ENCODE assay signal across 14 cellular contexts in genomic region chr1:10530756-10531155, GRCh38. TPM values are rescaled to one million over a fixed set of nuclear protein-coding genes. Genes with fewer than 3 reads are reported as not detected.
DNase-seq lines count a peak whose midpoint lies in the region; ATAC-seq and TF ChIP-seq lines count a peak whose summit lies in the region.
"Had no signal": no experiment of that assay in that cellular context is flagged by ENCODE, and none has a peak within 500 bp of the region (broad histone marks: within the 10 kb centered on the region; RNA-seq: fewer than 3 reads in every experiment).

No MANE protein-coding gene starts in this region.

- no peak for ATAC-seq in thoracic aorta (ENCODE audit: insufficient number of reproducible peaks, low FRiP score, low read depth)
- no peak for ATAC-seq in HG02840 (IDR thresholded peaks at IDR 0.05; ENCODE audit: low FRiP score, unreplicated experiment)
- ATAC-seq in HG03565 (IDR thresholded peaks at IDR 0.05; ENCODE audit: unreplicated experiment) = no peak

- no peaks in the 10 kb centered on the region for H3K36me3 ChIP-seq in brain microvascular endothelial cell (replicated peaks)
- no peaks in the 10 kb centered on the region for H3K36me3 ChIP-seq in thoracic aorta

- TF ChIP-seq CTCF in brain microvascular endothelial cell (IDR thresholded peaks at IDR 0.05; ENCODE audit: low read depth, low read length, missing control alignments) (no peak), thoracic aorta (IDR thresholded peaks at IDR 0.05) (no peak)

- no peaks in the 10 kb centered on the region for H3K27me3 ChIP-seq in brain microvascular endothelial cell (replicated peaks)
- H3K27me3 ChIP-seq in thoracic aorta (replicated peaks; ENCODE audit: insufficient read depth) = no peaks in the 10 kb centered on the region

- DNase-seq in HT1080 (ENCODE audit: low read depth) (peak; percentile 84), brain microvascular endothelial cell (peak; percentile 73), kidney glomerular epithelial cell (lab: John Stamatoyannopoulos, UW) (peak; percentile 65), thoracic aorta (ENCODE audit: low spot score) (no peak), NCI-H226 (no peak)
- no peak for DNase-seq in stimulated activated CD4-positive, alpha-beta T cell treated with anti-CD3 and anti-CD28 coated beads, Interleukin-2, amount 100 ng/mL, for 48 hours
- DNase-seq: activated CD4-positive, alpha-beta T cell treated with anti-CD3 and anti-CD28 coated beads, Interleukin-2, amount 50 U/mL, for 48 hours; activated naive CD4-positive, alpha-beta T cell treated with Interleukin-2 at 50 U/mL for 16 hours; occipital lobe; stimulated activated CD4-positive, alpha-beta T cell treated with anti-CD3 and anti-CD28 coated beads, Interleukin-4, amount 100 ng/mL, for 4 hours; SW 1271 had no signal

- H3K4me1 ChIP-seq in thoracic aorta (ENCODE audit: control insufficient read depth in 1 of 2, low read depth in 2 of 2) = peaks cover 26 to 37% of the 10 kb centered on the region in 2 donors

- H3K27ac ChIP-seq in brain microvascular endothelial cell (peak overlapping the region; percentile 22), thoracic aorta (peak overlapping the region; percentile 1 to 87)
- H3K27ac ChIP-seq: HL-60 had no signal

- in situ Hi-C loops in brain microvascular endothelial cell (cut with HindIII; ENCODE audit: low pct_ligation_motif_present, low sequenced_read_pairs) = no loop called here

- H3K9me3 ChIP-seq in thoracic aorta = no peaks in the 10 kb centered on the region

- H3K4me3 ChIP-seq in brain microvascular endothelial cell (ENCODE audit: low read depth, low read length) = peak overlapping the region; percentile 37
- peak overlapping the region; percentile 45 for H3K4me3 ChIP-seq in thoracic aorta

RNA-seq across cellular contexts. Expression of gene PEX14, which starts 56.0 kb away (rescaled TPM):
- total RNA-seq in HT1080 (2014; rRNA removed; shearing (Covaris generic)) = 17.7 and 20.4 TPM in 2 replicates
- polyA plus RNA-seq in HT1080 (2015; cell fraction: cytosol; rRNA removed) = 9.0 and 11.5 TPM in 2 replicates
- polyA plus RNA-seq in HT1080 (2015; cell fraction: nucleus; rRNA removed) = 13.6 and 15.3 TPM in 2 replicates
- 10 to 100 TPM; 11.5 to 22.6 TPM for total RNA-seq in thoracic aorta

RNA-seq across cellular contexts. Expression of gene DFFA, which starts 58.4 kb away (rescaled TPM):
- total RNA-seq in HT1080 (2014; rRNA removed; shearing (Covaris generic)) = 71.0 and 78.0 TPM in 2 replicates
- polyA plus RNA-seq in HT1080 (2015; cell fraction: cytosol; rRNA removed) = 61.9 and 66.7 TPM in 2 replicates
- 43.0 and 44.7 TPM in 2 replicates for polyA plus RNA-seq in HT1080 (2015; cell fraction: nucleus; rRNA removed)
- total RNA-seq in thoracic aorta = 10 to 100 TPM; 14.8 to 16.4 TPM

Comparison
In these comparisons a context has a peak if more than half of its experiments do, and no peak if none do; other contexts are left out.
1. DNase-seq: peak in HT1080 (single experiment), brain microvascular endothelial cell (single experiment) and kidney glomerular epithelial cell (single experiment); none in thoracic aorta (single experiment), stimulated activated CD4-positive, alpha-beta T cell treated with anti-CD3 and anti-CD28 coated beads, Interleukin-2, amount 100 ng/mL, for 48 hours (0 of 2) and NCI-H226 (single experiment).